Comparison of ENCODE assay signal across 1 cellular context in the genomic region with DNA sequence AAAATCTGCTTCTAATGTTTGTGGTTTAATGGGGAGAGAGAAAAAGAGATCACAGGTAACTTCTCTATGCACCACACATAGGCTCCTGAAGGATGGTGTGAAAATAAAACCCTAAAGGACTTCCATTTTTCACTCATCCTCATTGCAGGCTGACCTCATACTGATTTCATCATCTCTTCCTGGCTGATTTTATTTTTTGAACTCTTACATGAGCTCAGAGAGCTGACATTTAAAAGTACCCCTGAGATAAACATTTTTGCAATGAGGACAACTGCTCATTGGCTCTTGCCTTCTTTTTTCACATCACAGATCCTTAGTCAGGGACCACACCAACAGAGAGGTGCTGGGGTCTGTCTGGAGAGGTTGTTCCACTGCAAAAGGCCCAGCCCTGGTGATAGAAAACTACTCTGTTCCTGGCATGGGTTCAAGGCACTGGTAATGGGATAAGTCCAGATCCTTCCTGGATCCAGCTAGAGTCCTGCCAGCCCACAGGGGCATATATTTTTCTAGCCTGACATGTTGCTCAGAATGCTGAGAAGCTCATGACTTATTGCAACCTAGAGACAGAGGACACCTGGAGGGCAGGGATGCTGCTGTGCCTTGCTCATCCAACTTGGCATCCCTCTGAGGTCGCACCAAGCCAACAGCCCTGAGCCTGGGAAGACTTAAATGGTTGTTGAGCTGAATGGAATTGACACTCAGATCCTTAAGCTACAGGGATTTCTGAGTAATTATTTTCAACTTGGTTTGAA.
TF ChIP-seq lines count a peak whose summit lies in the region.

No MANE protein-coding gene starts in this region.

TF ChIP-seq in GM23338, 12 proteins besides CTCF, POLR2A, EP300 and RAD21 (continued from another document):
- TF ChIP-seq, protein P1, sequence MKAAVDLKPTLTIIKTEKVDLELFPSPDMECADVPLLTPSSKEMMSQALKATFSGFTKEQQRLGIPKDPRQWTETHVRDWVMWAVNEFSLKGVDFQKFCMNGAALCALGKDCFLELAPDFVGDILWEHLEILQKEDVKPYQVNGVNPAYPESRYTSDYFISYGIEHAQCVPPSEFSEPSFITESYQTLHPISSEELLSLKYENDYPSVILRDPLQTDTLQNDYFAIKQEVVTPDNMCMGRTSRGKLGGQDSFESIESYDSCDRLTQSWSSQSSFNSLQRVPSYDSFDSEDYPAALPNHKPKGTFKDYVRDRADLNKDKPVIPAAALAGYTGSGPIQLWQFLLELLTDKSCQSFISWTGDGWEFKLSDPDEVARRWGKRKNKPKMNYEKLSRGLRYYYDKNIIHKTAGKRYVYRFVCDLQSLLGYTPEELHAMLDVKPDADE (IDR thresholded peaks at IDR 0.05) = no peak
- TF ChIP-seq ZNF114 (CRISPR knock-in tag; IDR thresholded peaks at IDR 0.05) = no peak
TF ChIP-seq in GM23338: peak in this region for 0.
